12 cellular contexts compared by ENCODE assay signal in the genomic region with DNA sequence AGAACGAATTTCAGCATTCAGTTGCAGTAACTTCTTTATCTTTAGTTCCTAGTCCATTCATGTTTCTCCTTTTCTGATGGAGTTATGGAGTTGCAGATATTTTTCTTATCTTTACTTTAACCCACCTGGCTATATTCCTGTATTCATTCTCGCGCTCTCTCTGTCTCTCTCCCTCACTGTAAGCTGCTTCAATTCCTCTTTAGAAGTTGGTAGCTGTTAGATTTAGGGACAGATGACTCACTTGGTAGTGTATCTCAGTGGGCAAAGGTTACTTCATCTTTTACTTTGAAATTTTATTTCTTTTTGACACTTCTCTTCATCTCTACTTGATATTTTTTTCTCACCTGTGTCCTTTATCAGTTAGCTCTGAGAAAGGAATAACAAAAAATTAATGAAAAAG. TPM values are rescaled to one million over a fixed set of nuclear protein-coding genes. Genes with fewer than 3 reads are reported as not detected.
"Had no signal": no experiment of that assay in that cellular context is flagged by ENCODE, and none has a peak within 500 bp of the region (broad histone marks: within the 10 kb centered on the region; RNA-seq: fewer than 3 reads in every experiment).

No MANE protein-coding gene starts in this region.

- FAIRE-seq: H1, H54 had no signal

- DNase-seq: GM23248, GOT3, H7, H9, HCEC 1CT, HFFc6 had no signal

- ATAC-seq: GM23338, HCT116 had no signal

- H3K4me2 ChIP-seq: GM23338 had no signal

- H3K36me3 ChIP-seq: HAP-1 had no signal

- H3K9me3 ChIP-seq: HAP-1 had no signal

- H3K4me3 ChIP-seq: GM23248, GM23338, HAP-1 had no signal

- H3K4me1 ChIP-seq: HAP-1 had no signal

- H3K27ac ChIP-seq: GM23248 had no signal

RNA-seq across cellular contexts. Expression of gene BRS3, which starts 49.6 kb away (rescaled TPM):
- total RNA-seq: GM23248, GM23338, H1, H4, H7, H9, HFFc6 had no signal
- polyA plus RNA-seq: GM23248, GM23338, H1 had no signal
